Comparison of ENCODE assay signal across 9 cellular contexts in the genomic region with DNA sequence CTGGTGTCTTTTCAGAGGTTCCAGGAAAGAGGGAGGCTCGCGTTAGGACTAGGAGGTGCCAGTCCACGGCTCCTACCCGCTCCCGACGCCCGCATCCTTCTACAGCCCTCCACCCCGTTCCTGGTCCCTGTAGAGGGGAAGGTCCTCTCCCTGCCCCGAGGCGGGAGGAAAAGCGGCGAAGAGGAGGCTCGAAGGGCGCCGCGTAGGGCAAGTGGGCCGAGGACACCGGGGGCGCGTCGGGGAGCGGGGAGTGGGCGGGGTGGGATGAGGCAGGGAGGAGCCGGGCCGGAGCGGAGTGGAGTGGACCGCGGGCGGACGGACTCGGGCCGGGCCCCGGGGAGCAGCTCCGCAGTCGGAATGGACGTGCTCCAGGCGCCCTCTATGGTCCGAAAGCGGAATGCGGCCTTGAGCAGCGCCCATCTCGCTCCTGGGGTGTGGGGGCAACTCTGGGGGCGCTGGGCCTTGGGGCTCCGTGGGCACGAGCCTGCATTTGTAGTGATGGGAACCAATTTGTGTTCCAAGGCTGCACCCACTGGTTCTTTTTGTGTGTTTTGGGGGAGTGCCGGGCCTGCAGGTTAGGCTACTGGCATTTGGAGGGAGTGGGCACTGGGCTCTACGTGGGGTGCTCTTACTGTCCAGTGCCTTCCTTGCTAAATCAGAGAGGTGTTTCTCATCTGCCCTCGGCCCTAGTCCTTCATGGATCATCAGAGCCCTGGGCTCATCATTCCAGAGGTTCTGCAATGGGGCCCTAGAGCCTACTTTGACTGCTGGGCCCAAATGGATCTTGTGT. TPM values are rescaled to one million over a fixed set of nuclear protein-coding genes. Genes with fewer than 3 reads are reported as not detected.
DNase-seq lines count a peak whose midpoint lies in the region; ATAC-seq, FAIRE-seq and TF ChIP-seq lines count a peak whose summit lies in the region.
"Had no signal": no experiment of that assay in that cellular context is flagged by ENCODE, and none has a peak within 500 bp of the region (broad histone marks: within the 10 kb centered on the region; RNA-seq: fewer than 3 reads in every experiment).

No MANE protein-coding gene starts in this region.

- peaks cover 0 to 36% (median 5%) of the 10 kb centered on the region in 12 donors for H3K4me1 ChIP-seq in heart left ventricle
- H3K4me1 ChIP-seq in parathyroid adenoma: no peaks in the 10 kb centered on the region

- H3K4me2 ChIP-seq in parathyroid adenoma (ENCODE audit: low read length): peak overlapping the region; percentile 32

- H2AFZ ChIP-seq in parathyroid adenoma: no peak overlapping the region

- H3K4me3 Mint-ChIP-seq in stimulated activated memory B cell treated with anti-CD40 and anti-IgM and Interleukin-4, amounts not matched to agents 10 μg/mL and 1 μg/mL and 100 μg/mL, for 72 hours: no peak overlapping the region
- H3K4me3 Mint-ChIP-seq: IgD-negative memory B cell had no signal

- ATAC-seq in heart left ventricle: peak; percentile 48 to 88 (median 78)
- ATAC-seq in stimulated activated memory B cell treated with anti-CD40 and anti-IgM and Interleukin-4, amounts not matched to agents 10 μg/mL and 1 μg/mL and 100 μg/mL, for 72 hours: no peak

- no peaks in the 10 kb centered on the region for H3K4me1 Mint-ChIP-seq in stimulated activated memory B cell treated with anti-CD40 and anti-IgM and Interleukin-4, amounts not matched to agents 10 μg/mL and 1 μg/mL and 100 μg/mL, for 72 hours
- H3K4me1 Mint-ChIP-seq: IgD-negative memory B cell had no signal

- TF ChIP-seq CTCF in C4-2B (conservative IDR thresholded peaks at IDR 0.05): peak; percentile 85
- TF ChIP-seq CTCF in WERI-Rb-1 (IDR thresholded peaks at IDR 0.05; ENCODE audit: low read depth, low read length): peak; percentile 91
- TF ChIP-seq CTCF in heart left ventricle (IDR thresholded peaks at IDR 0.05): peak; percentile 35 to 70 (median 60)
- TF ChIP-seq CTCF in parathyroid adenoma (IDR thresholded peaks at IDR 0.05): no peak

- peaks cover 83% of the 10 kb centered on the region for H3K27me3 Mint-ChIP-seq in stimulated activated memory B cell treated with anti-CD40 and anti-IgM and Interleukin-4, amounts not matched to agents 10 μg/mL and 1 μg/mL and 100 μg/mL, for 72 hours

- H3K27ac ChIP-seq in C4-2B (no peak overlapping the region), WERI-Rb-1 (no peak overlapping the region), heart left ventricle (no peak overlapping the region), parathyroid adenoma (no peak overlapping the region)

- WGBS in heart left ventricle, 4 donors: 5 to 10% (median 7%) methylated on average over 25 to 48 of the region's 48 CpGs

- intact Hi-C loops in heart left ventricle (cut with DNase I): loop anchor here in 2 of 10 donors (5.0 to 10.0 kb wide), 3 partner anchors 848 to 1838 kb away; a partner anchor contains a TSS

- no peak overlapping the region for H3K9ac ChIP-seq in parathyroid adenoma

- H3K4me3 ChIP-seq in WERI-Rb-1 (ENCODE audit: low read depth, low read length) (peak overlapping the region; percentile 21; the same call in 1 of the 2 replicates), heart left ventricle (peak overlapping the region in 6 of 12 donors; percentile 5 to 21 (median 11)), parathyroid adenoma (ENCODE audit: low read depth, low read length) (no peak overlapping the region)

- H3K9me3 ChIP-seq in WERI-Rb-1 (ENCODE audit: severe bottlenecking) (peaks cover 55% of the 10 kb centered on the region), heart left ventricle (no peaks in the 10 kb centered on the region), parathyroid adenoma (ENCODE audit: control insufficient read depth, low read length) (no peaks in the 10 kb centered on the region)

- no peak for TF ChIP-seq POLR2A in heart left ventricle (IDR thresholded peaks at IDR 0.05)

- peak; percentile 63 for DNase-seq in WERI-Rb-1
- DNase-seq in heart left ventricle: peak in 4 of 5 donors; percentile 29 to 55 (median 50)
- DNase-seq in NCI-H446 (lab: John Stamatoyannopoulos, UW): no peak
- no peak for DNase-seq in HCEC 1CT
- DNase-seq in GM19239 (ENCODE audit: insufficient read length, low spot score): no peak

- no peak for FAIRE-seq in GM19239 (lab: Jason Lieb, UNC)

- H3K36me3 Mint-ChIP-seq in stimulated activated memory B cell treated with anti-CD40 and anti-IgM and Interleukin-4, amounts not matched to agents 10 μg/mL and 1 μg/mL and 100 μg/mL, for 72 hours: peaks cover 5% of the 10 kb centered on the region
- H3K36me3 Mint-ChIP-seq: IgD-negative memory B cell had no signal

- H3K27me3 ChIP-seq in WERI-Rb-1 (ENCODE audit: insufficient read depth, low read depth, severe bottlenecking): peaks cover 100% of the 10 kb centered on the region
- peaks cover 37 to 98% (median 87%) of the 10 kb centered on the region in 9 donors for H3K27me3 ChIP-seq in heart left ventricle
- no peaks in the 10 kb centered on the region for H3K27me3 ChIP-seq in parathyroid adenoma (ENCODE audit: control insufficient read depth, insufficient read depth, low read length)

- H3K9me3 Mint-ChIP-seq in stimulated activated memory B cell treated with anti-CD40 and anti-IgM and Interleukin-4, amounts not matched to agents 10 μg/mL and 1 μg/mL and 100 μg/mL, for 72 hours: peaks cover 5% of the 10 kb centered on the region

- no peaks in the 10 kb centered on the region for H3K36me3 ChIP-seq in WERI-Rb-1
- H3K36me3 ChIP-seq in heart left ventricle: no peaks in the 10 kb centered on the region
- H3K36me3 ChIP-seq in parathyroid adenoma (ENCODE audit: control insufficient read depth, insufficient read depth, low read length): no peaks in the 10 kb centered on the region

- no peaks in the 10 kb centered on the region for H3K79me2 ChIP-seq in parathyroid adenoma

- H3K27ac Mint-ChIP-seq in stimulated activated memory B cell treated with anti-CD40 and anti-IgM and Interleukin-4, amounts not matched to agents 10 μg/mL and 1 μg/mL and 100 μg/mL, for 72 hours: no peak overlapping the region

RNA-seq across cellular contexts. Expression of a gene that starts 7.3 kb away (rescaled TPM):
- 1 to 10 TPM in 2 of 9 donors, under 1 TPM in 6, not detected in 1; 0.15 to 1.5 (median 0.34) TPM for total RNA-seq in heart left ventricle
- polyA plus RNA-seq in heart left ventricle: under 1 TPM; 0.23 to 0.55 TPM
- polyA plus RNA-seq: IgD-negative memory B cell had no signal

Comparison
In these comparisons a context has a peak if more than half of its experiments do, and no peak if none do; other contexts are left out.
1. DNase-seq: peak in WERI-Rb-1 (single experiment) and heart left ventricle (4 of 5); none in NCI-H446 (0 of 2), HCEC 1CT (single experiment) and GM19239 (single experiment).